9 cellular contexts compared by ENCODE assay signal in the genomic region with DNA sequence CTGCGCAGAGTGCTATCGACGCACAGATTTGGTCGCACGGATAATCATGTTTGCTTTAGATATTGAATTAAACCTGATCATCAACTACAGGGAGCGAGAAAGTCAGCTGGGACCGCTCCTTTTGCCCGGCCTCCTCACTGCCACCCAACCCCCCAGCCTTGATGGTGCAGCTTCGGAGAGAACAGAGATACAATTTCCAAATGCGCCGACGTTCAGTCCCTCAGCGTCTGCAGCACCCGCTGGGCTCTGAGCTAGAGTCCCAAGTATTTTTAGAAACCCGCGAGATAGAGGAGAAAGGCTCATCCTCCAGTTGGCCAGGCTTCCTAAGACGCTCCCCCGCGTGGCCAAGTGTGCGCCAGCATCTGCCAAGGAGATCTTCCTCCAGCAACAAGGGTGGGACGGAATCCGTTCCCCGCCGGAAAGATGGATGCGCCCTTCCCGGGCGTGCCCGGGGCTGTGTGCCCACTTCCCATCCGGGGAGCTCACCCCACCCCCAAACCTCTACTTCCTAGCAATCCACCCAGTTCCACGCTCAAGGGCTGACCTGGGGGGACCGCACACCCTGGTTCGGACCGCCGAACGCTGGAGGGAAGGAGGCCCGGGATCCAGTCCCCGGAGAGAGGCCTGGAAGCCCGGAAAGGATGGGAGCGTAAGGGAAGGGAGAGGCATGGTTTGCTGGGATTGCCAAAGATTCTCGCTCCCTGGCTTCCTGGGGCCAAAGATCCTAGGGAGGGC. TPM values are rescaled to one million over a fixed set of nuclear protein-coding genes. Genes with fewer than 3 reads are reported as not detected.
DNase-seq lines count a peak whose midpoint lies in the region; ATAC-seq and TF ChIP-seq lines count a peak whose summit lies in the region.
"Had no signal": no experiment of that assay in that cellular context is flagged by ENCODE, and none has a peak within 500 bp of the region (broad histone marks: within the 10 kb centered on the region; RNA-seq: fewer than 3 reads in every experiment).

No MANE protein-coding gene starts in this region.

- no peak overlapping the region for H3K27ac Mint-ChIP-seq in activated CD4-positive, alpha-beta T cell treated with anti-CD3 and anti-CD28 coated beads, Interleukin-2, amount 10 ng/mL, durations not matched to agents 7 days and 5 days
- peak overlapping the region; percentile 3 for H3K27ac Mint-ChIP-seq in activated CD4-positive, alpha-beta memory T cell treated with anti-CD3 and anti-CD28 coated beads, Interleukin-2, amount 10 ng/mL, durations not matched to agents 7 days and 5 days

- H3K27me3 ChIP-seq in stomach: peaks cover 63 to 100% (median 100%) of the 10 kb centered on the region in 3 donors

- peak overlapping the region; percentile 32 to 56 (median 42) for H3K4me3 ChIP-seq in stomach

- H3K27me3 Mint-ChIP-seq in activated CD4-positive, alpha-beta T cell treated with anti-CD3 and anti-CD28 coated beads, Interleukin-2, amount 10 ng/mL, durations not matched to agents 7 days and 5 days: peaks cover 76% of the 10 kb centered on the region
- H3K27me3 Mint-ChIP-seq in activated CD4-positive, alpha-beta memory T cell treated with anti-CD3 and anti-CD28 coated beads, Interleukin-2, amount 10 ng/mL, durations not matched to agents 7 days and 5 days: peaks cover 76% of the 10 kb centered on the region

- TF ChIP-seq CTCF in stomach (IDR thresholded peaks at IDR 0.05): no peak

- H3K9me3 ChIP-seq in stomach: no peaks in the 10 kb centered on the region

- H3K9me3 Mint-ChIP-seq in activated CD4-positive, alpha-beta T cell treated with anti-CD3 and anti-CD28 coated beads, Interleukin-2, amount 10 ng/mL, durations not matched to agents 7 days and 5 days: no peaks in the 10 kb centered on the region
- no peaks in the 10 kb centered on the region for H3K9me3 Mint-ChIP-seq in activated CD4-positive, alpha-beta memory T cell treated with anti-CD3 and anti-CD28 coated beads, Interleukin-2, amount 10 ng/mL, durations not matched to agents 7 days and 5 days

- POLR2A ChIA-PET in activated CD4-positive, alpha-beta T cell treated with anti-CD3 and anti-CD28 coated beads, Interleukin-2, amount 10 ng/mL, durations not matched to agents 7 days and 5 days (lab: Charles Lee): no interaction called here
- POLR2A ChIA-PET in activated CD4-positive, alpha-beta memory T cell treated with anti-CD3 and anti-CD28 coated beads, Interleukin-2, amount 10 ng/mL, durations not matched to agents 7 days and 5 days (lab: Charles Lee): interaction anchor here (1.1 kb wide), 1 partner anchor 116 kb away, joined by 3 read pairs; no protein-coding TSS in a partner anchor

- peaks cover 59 to 90% (median 76%) of the 10 kb centered on the region in 4 donors for H3K4me1 ChIP-seq in stomach

- peak overlapping the region; percentile 67 for H3K4me3 Mint-ChIP-seq in activated CD4-positive, alpha-beta T cell treated with anti-CD3 and anti-CD28 coated beads, Interleukin-2, amount 10 ng/mL, durations not matched to agents 7 days and 5 days
- peak overlapping the region; percentile 65 for H3K4me3 Mint-ChIP-seq in activated CD4-positive, alpha-beta memory T cell treated with anti-CD3 and anti-CD28 coated beads, Interleukin-2, amount 10 ng/mL, durations not matched to agents 7 days and 5 days

- peaks cover 37% of the 10 kb centered on the region for H3K4me1 Mint-ChIP-seq in activated CD4-positive, alpha-beta T cell treated with anti-CD3 and anti-CD28 coated beads, Interleukin-2, amount 10 ng/mL, durations not matched to agents 7 days and 5 days
- H3K4me1 Mint-ChIP-seq in activated CD4-positive, alpha-beta memory T cell treated with anti-CD3 and anti-CD28 coated beads, Interleukin-2, amount 10 ng/mL, durations not matched to agents 7 days and 5 days: peaks cover 45% of the 10 kb centered on the region

- CTCF ChIA-PET in activated CD4-positive, alpha-beta T cell treated with anti-CD3 and anti-CD28 coated beads, Interleukin-2, amount 10 ng/mL, durations not matched to agents 7 days and 5 days (lab: Charles Lee): interaction anchor here (1.6 to 1.9 kb wide), 2 partner anchors 8 to 106 kb away, joined by 3 to 6 read pairs; no protein-coding TSS in a partner anchor
- CTCF ChIA-PET in activated CD4-positive, alpha-beta memory T cell treated with anti-CD3 and anti-CD28 coated beads, Interleukin-2, amount 10 ng/mL, durations not matched to agents 7 days and 5 days (lab: Charles Lee): interaction anchor here (0.6 to 1.6 kb wide), 3 partner anchors 15 to 274 kb away, joined by 3 to 4 read pairs (median 3); no protein-coding TSS in a partner anchor

- no peak for ATAC-seq in GM21360 (IDR thresholded peaks at IDR 0.05; ENCODE audit: unreplicated experiment)

- intact Hi-C loops in head of caudate nucleus (cut with DNase I) (loop anchor here (5.0 to 10.0 kb wide), 3 partner anchors 105 to 205 kb away; a partner anchor contains a TSS), stomach (cut with DNase I; ENCODE audit: low total_unique reads) (loop anchor here (5.0 kb wide), 3 partner anchors 272 to 667 kb away; no protein-coding TSS in a partner anchor)

- 1 to 4% (median 3%) methylated on average over 22 to 40 of the region's 40 CpGs for WGBS in stomach, 5 donors

- TF ChIP-seq POLR2A in stomach (IDR thresholded peaks at IDR 0.05): no peak

- H3K36me3 ChIP-seq in stomach: no peaks in the 10 kb centered on the region

- H3K36me3 Mint-ChIP-seq in activated CD4-positive, alpha-beta T cell treated with anti-CD3 and anti-CD28 coated beads, Interleukin-2, amount 10 ng/mL, durations not matched to agents 7 days and 5 days (ENCODE audit: low read depth): peaks cover 7% of the 10 kb centered on the region
- peaks cover 10% of the 10 kb centered on the region for H3K36me3 Mint-ChIP-seq in activated CD4-positive, alpha-beta memory T cell treated with anti-CD3 and anti-CD28 coated beads, Interleukin-2, amount 10 ng/mL, durations not matched to agents 7 days and 5 days (ENCODE audit: low read depth)

- DNase-seq in activated CD4-positive, alpha-beta T cell treated with anti-CD3 and anti-CD28 coated beads, Interleukin-2, amount 10 ng/mL, durations not matched to agents 7 days and 5 days: no peak
- DNase-seq in activated CD4-positive, alpha-beta T cell treated with anti-CD3 and anti-CD28 coated beads, Interleukin-2, amount 50 U/mL, for 1 hour: no peak
- no peak for DNase-seq in activated CD4-positive, alpha-beta memory T cell treated with anti-CD3 and anti-CD28 coated beads, Interleukin-2, amount 10 ng/mL, durations not matched to agents 7 days and 5 days
- peak in 25 of 42 donors; percentile 19 to 77 (median 52) for DNase-seq in head of caudate nucleus
- DNase-seq in stomach: no peak
- no peak for DNase-seq in NCI-H2171 treated with DMSO at 0.1 percent for 48 hours (lab: John Stamatoyannopoulos, UW)
- no peak for DNase-seq in occipital lobe (lab: John Stamatoyannopoulos, UW)
- DNase-seq: NCI-H1092 had no signal

- no peak overlapping the region for H3K27ac ChIP-seq in stomach

- no peak for TF ChIP-seq EP300 in stomach (IDR thresholded peaks at IDR 0.05)

RNA-seq across cellular contexts. Expression of a gene that starts 4.1 kb away (rescaled TPM):
- total RNA-seq in activated CD4-positive, alpha-beta T cell treated with anti-CD3 and anti-CD28 coated beads, Interleukin-2, amount 10 ng/mL, durations not matched to agents 7 days and 5 days: not detected
- total RNA-seq in activated CD4-positive, alpha-beta memory T cell treated with anti-CD3 and anti-CD28 coated beads, Interleukin-2, amount 10 ng/mL, durations not matched to agents 7 days and 5 days: not detected
- total RNA-seq in stomach (1 to 10 TPM in 2 of 5 donors, under 1 TPM in 2, not detected in 1; 0.18 to 4.8 (median 1.3) TPM), occipital lobe (0.31 TPM)
- 1 to 10 TPM in 2 of 3 donors, under 1 TPM in 1; 0.18 to 1.8 (median 1.4) TPM for polyA plus RNA-seq in stomach

Comparison
In these comparisons a context has a peak if more than half of its experiments do, and no peak if none do; other contexts are left out.
1. DNase-seq: peak in head of caudate nucleus (25 of 42); none in activated CD4-positive, alpha-beta T cell treated with anti-CD3 and anti-CD28 coated beads, Interleukin-2, amount 10 ng/mL, durations not matched to agents 7 days and 5 days (single experiment), activated CD4-positive, alpha-beta T cell treated with anti-CD3 and anti-CD28 coated beads, Interleukin-2, amount 50 U/mL, for 1 hour (single experiment), activated CD4-positive, alpha-beta memory T cell treated with anti-CD3 and anti-CD28 coated beads, Interleukin-2, amount 10 ng/mL, durations not matched to agents 7 days and 5 days (single experiment), stomach (single experiment), NCI-H2171 treated with DMSO at 0.1 percent for 48 hours (single experiment) and occipital lobe (single experiment).